In genomic region chr3:98730338-98730737, GRCh38 we compare ENCODE assay signal across 10 cellular contexts. TPM values are rescaled to one million over a fixed set of nuclear protein-coding genes. Genes with fewer than 3 reads are reported as not detected.
DNase-seq lines count a peak whose midpoint lies in the region; ATAC-seq, FAIRE-seq and TF ChIP-seq lines count a peak whose summit lies in the region.
"Had no signal": no experiment of that assay in that cellular context is flagged by ENCODE, and none has a peak within 500 bp of the region (broad histone marks: within the 10 kb centered on the region; RNA-seq: fewer than 3 reads in every experiment).

No MANE protein-coding gene starts in this region.

- DNase-seq in A172 (ENCODE audit: low spot score) (peak; percentile 67), bronchial epithelial cell (ENCODE audit: low read depth) (peak; percentile 93), natural killer cell (no peak), foreskin fibroblast (no peak)
- DNase-seq in central memory CD4-positive, alpha-beta T cell: no peak
- DNase-seq in stimulated activated naive CD4-positive, alpha-beta T cell (lab: John Stamatoyannopoulos, UW): no peak
- DNase-seq: AML-193 had no signal

- no peaks in the 10 kb centered on the region for H3K36me3 ChIP-seq in bronchial epithelial cell (ENCODE audit: control insufficient read depth, insufficient read depth, low read length)
- H3K36me3 ChIP-seq: cardiac muscle cell had no signal

- H3K36me3 Mint-ChIP-seq in natural killer cell: no peaks in the 10 kb centered on the region

- H3K9me3 Mint-ChIP-seq in natural killer cell: no peaks in the 10 kb centered on the region

- FAIRE-seq in bronchial epithelial cell (lab: Jason Lieb, UNC): no peak

- H3K27me3 Mint-ChIP-seq in natural killer cell (ENCODE audit: low read depth in 2 of 2): peaks cover 19 to 41% of the 10 kb centered on the region in 2 donors

- H3K4me3 ChIP-seq in bronchial epithelial cell (ENCODE audit: low read depth, low read length): no peak overlapping the region
- H3K4me3 ChIP-seq in foreskin fibroblast (ENCODE audit: low read depth in 1 of 2, low read length in 2 of 2): no peak overlapping the region
- H3K4me3 ChIP-seq: cardiac muscle cell had no signal

- TF ChIP-seq CTCF in bronchial epithelial cell (IDR thresholded peaks at IDR 0.05; ENCODE audit: insufficient read depth, low read length, severe bottlenecking) (no peak), natural killer cell (IDR thresholded peaks at IDR 0.05) (no peak), foreskin fibroblast (IDR thresholded peaks at IDR 0.05; ENCODE audit: low read depth, low read length) (no peak)

- intact Hi-C loops in natural killer cell (cut with micrococcal nuclease): no loop called here

- no peaks in the 10 kb centered on the region for H3K27me3 ChIP-seq in bronchial epithelial cell (ENCODE audit: control insufficient read depth, insufficient read depth, low read length)
- H3K27me3 ChIP-seq: cardiac muscle cell had no signal

- no peak overlapping the region for H3K27ac Mint-ChIP-seq in natural killer cell

- peak; percentile 31 for ATAC-seq in GM19043 (IDR thresholded peaks at IDR 0.05; ENCODE audit: low read depth, unreplicated experiment)
- ATAC-seq in HG03520 (IDR thresholded peaks at IDR 0.05; ENCODE audit: unreplicated experiment): peak; percentile 77
- ATAC-seq in natural killer cell: no peak

- no peak overlapping the region for H3K4me3 Mint-ChIP-seq in natural killer cell

- H3K4me1 Mint-ChIP-seq in natural killer cell: no peaks in the 10 kb centered on the region

RNA-seq across cellular contexts. Expression of gene ST3GAL6, which starts 32.8 kb away (rescaled TPM):
- 4.0 and 11.1 TPM in 2 replicates for total RNA-seq in A172 (2014; rRNA removed; shearing (Covaris generic))
- total RNA-seq in bronchial epithelial cell (2.9 and 5.4 TPM in 2 replicates), natural killer cell (1 to 10 TPM in 2 of 3 donors, under 1 TPM in 1; 0.38 to 3.7 (median 1.4) TPM)

Comparison
In these comparisons a context has a peak if more than half of its experiments do, and no peak if none do; other contexts are left out.
1. DNase-seq: peak in A172 (single experiment) and bronchial epithelial cell (single experiment); none in natural killer cell (single experiment), central memory CD4-positive, alpha-beta T cell (single experiment), foreskin fibroblast (0 of 2) and stimulated activated naive CD4-positive, alpha-beta T cell (0 of 6).
2. ATAC-seq: peak in GM19043 (single experiment) and HG03520 (single experiment); none in natural killer cell (0 of 3).